In genomic region chr3:48564022-48564421, GRCh38 we compare ENCODE assay signal across 8 cellular contexts. TPM values are rescaled to one million over a fixed set of nuclear protein-coding genes. Genes with fewer than 3 reads are reported as not detected.
DNase-seq lines count a peak whose midpoint lies in the region; ATAC-seq and TF ChIP-seq lines count a peak whose summit lies in the region.

No MANE protein-coding gene starts in this region.

- H3K27me3 ChIP-seq in adipocyte (replicated peaks; ENCODE audit: control insufficient read depth, insufficient read depth, low read length) = no peaks in the 10 kb centered on the region

- H3K9me3 ChIP-seq in adipocyte (ENCODE audit: control insufficient read depth, low read length) = no peaks in the 10 kb centered on the region

- no peaks in the 10 kb centered on the region for H3K36me3 ChIP-seq in adipocyte (ENCODE audit: control insufficient read depth, insufficient read depth, low read length, severe bottlenecking)

- 59 to 62% methylated on average over 10 of the region's 10 CpGs for WGBS in lower leg skin, 2 donors

- peaks cover 19% of the 10 kb centered on the region for H3K4me1 ChIP-seq in adipocyte (ENCODE audit: control insufficient read depth, insufficient read depth, low read length)

- no peak overlapping the region for H3K9ac ChIP-seq in adipocyte (ENCODE audit: low read length)

- ATAC-seq in HG02759 (IDR thresholded peaks at IDR 0.05; ENCODE audit: unreplicated experiment) = no peak
- ATAC-seq in GM18861 (IDR thresholded peaks at IDR 0.05; ENCODE audit: unreplicated experiment) = no peak
- ATAC-seq in GM18511 (IDR thresholded peaks at IDR 0.05; ENCODE audit: unreplicated experiment) = no peak
- ATAC-seq in GM18502 (IDR thresholded peaks at IDR 0.05; ENCODE audit: poor library complexity, unreplicated experiment) = no peak

- intact Hi-C loops in lower leg skin (cut with DNase I; ENCODE audit: low total_unique reads) = no loop called here

- DNase-seq in AG08395 (ENCODE audit: low spot score) = peak; percentile 95
- DNase-seq in HT1080 (ENCODE audit: low read depth) = peak; percentile 95
- DNase-seq in adipocyte (ENCODE audit: low read depth) = peak; percentile 66
- DNase-seq in lower leg skin (ENCODE audit: low spot score in 2 of 2) = peak; percentile 42 to 92

- H3K4me3 ChIP-seq in adipocyte (ENCODE audit: low read length) (no peak overlapping the region), lower leg skin (ENCODE audit: low read depth, poor library complexity, severe bottlenecking) (no peak overlapping the region)

- no peak for TF ChIP-seq POLR2A in lower leg skin (IDR thresholded peaks at IDR 0.05)

- no peak for TF ChIP-seq CTCF in lower leg skin (IDR thresholded peaks at IDR 0.05)

RNA-seq across cellular contexts. Expression of gene UCN2, which starts 0.4 kb away (rescaled TPM):
- 20.4 and 21.4 TPM in 2 replicates for total RNA-seq in HT1080 (2014; rRNA removed; shearing (Covaris generic))
- polyA plus RNA-seq in HT1080 (2015; cell fraction: cytosol; rRNA removed) = 13.1 and 17.4 TPM in 2 replicates
- 19.0 and 19.7 TPM in 2 replicates for polyA plus RNA-seq in HT1080 (2015; cell fraction: nucleus; rRNA removed)
- total RNA-seq in lower leg skin = 1 to 10 TPM; 4.8 to 9.8 (median 6.2) TPM

RNA-seq across cellular contexts. Expression of gene PFKFB4, which starts 7.4 kb away (rescaled TPM):
- total RNA-seq in HT1080 (2014; rRNA removed; shearing (Covaris generic)) = 23.8 and 27.2 TPM in 2 replicates
- 24.0 and 27.7 TPM in 2 replicates for polyA plus RNA-seq in HT1080 (2015; cell fraction: cytosol; rRNA removed)
- 63.5 and 71.0 TPM in 2 replicates for polyA plus RNA-seq in HT1080 (2015; cell fraction: nucleus; rRNA removed)
- 1 to 10 TPM; 3.7 to 8.8 (median 6.4) TPM for total RNA-seq in lower leg skin

RNA-seq across cellular contexts. Expression of gene COL7A1, which starts 31.1 kb away (rescaled TPM):
- 3.1 and 4.2 TPM in 2 replicates for total RNA-seq in HT1080 (2014; rRNA removed; shearing (Covaris generic))
- 1.7 and 1.8 TPM in 2 replicates for polyA plus RNA-seq in HT1080 (2015; cell fraction: cytosol; rRNA removed)
- polyA plus RNA-seq in HT1080 (2015; cell fraction: nucleus; rRNA removed) = 31.2 and 41.6 TPM in 2 replicates
- total RNA-seq in lower leg skin = 100 to 1,000 TPM; 159 to 393 (median 199) TPM

RNA-seq across cellular contexts. Expression of gene UQCRC1, which starts 45.4 kb away (rescaled TPM):
- 359 and 364 TPM in 2 replicates for total RNA-seq in HT1080 (2014; rRNA removed; shearing (Covaris generic))
- polyA plus RNA-seq in HT1080 (2015; cell fraction: cytosol; rRNA removed) = 240 and 248 TPM in 2 replicates
- 229 and 282 TPM in 2 replicates for polyA plus RNA-seq in HT1080 (2015; cell fraction: nucleus; rRNA removed)
- 100 to 1,000 TPM; 240 to 373 (median 334) TPM for total RNA-seq in lower leg skin

RNA-seq across cellular contexts. Expression of gene TMEM89, which starts 57.5 kb away (rescaled TPM):
- total RNA-seq in HT1080 (2014; rRNA removed; shearing (Covaris generic)) = not detected in 2 replicates
- polyA plus RNA-seq in HT1080 (2015; cell fraction: cytosol; rRNA removed) = not detected in 2 replicates
- polyA plus RNA-seq in HT1080 (2015; cell fraction: nucleus; rRNA removed) = not detected in 2 replicates
- total RNA-seq in lower leg skin = not detected

Comparison
In these comparisons a context has a peak if more than half of its experiments do, and no peak if none do; other contexts are left out.
1. RNA of gene COL7A1, which starts 31.1 kb away (total RNA-seq): 159 to 393 TPM in lower leg skin; 3.1 to 4.2 TPM in HT1080; every median in the first group is over 10 times any median in the second.
2. Peak in every context shown above with its lines, with median percentiles within 50 percentile points of each other: DNase-seq.